ENCODE assay signal across 11 cellular contexts in the genomic region with DNA sequence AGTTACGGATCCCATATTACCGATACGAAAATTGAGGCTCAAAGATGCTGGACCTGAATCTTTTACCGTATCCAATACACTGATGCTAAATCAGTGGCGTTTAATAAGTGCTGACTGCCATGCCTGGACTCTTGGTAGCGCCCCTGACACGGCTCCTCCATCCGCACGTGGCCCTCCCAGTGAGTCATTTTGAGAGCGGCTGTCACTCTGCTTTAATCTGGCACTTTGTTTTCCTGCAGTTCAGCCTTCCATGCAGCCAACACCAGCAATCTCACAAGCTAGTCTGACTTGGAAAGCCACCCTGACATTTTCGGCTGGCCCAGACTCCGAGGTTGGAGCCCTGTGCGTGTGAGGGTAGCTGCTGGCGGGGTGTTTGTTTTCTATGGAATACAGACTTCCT.
DNase-seq lines count a peak whose midpoint lies in the region; ATAC-seq and TF ChIP-seq lines count a peak whose summit lies in the region.
"Had no signal": no experiment of that assay in that cellular context is flagged by ENCODE, and none has a peak within 500 bp of the region (broad histone marks: within the 10 kb centered on the region; RNA-seq: fewer than 3 reads in every experiment).

No MANE protein-coding gene starts in this region.

- intact Hi-C loops in sciatic nerve (cut with DNase I) = no loop called here
- intact Hi-C loops in esophagus muscularis mucosa (cut with DNase I) = no loop called here

- no peaks in the 10 kb centered on the region for H4K20me1 ChIP-seq in hepatocyte (ENCODE audit: insufficient read depth, poor library complexity, severe bottlenecking)

- H3K27me3 ChIP-seq in hepatocyte = peaks cover 11% of the 10 kb centered on the region
- no peaks in the 10 kb centered on the region for H3K27me3 ChIP-seq in esophagus muscularis mucosa

- no peak overlapping the region for H3K4me3 ChIP-seq in hepatocyte
- no peak overlapping the region for H3K4me3 ChIP-seq in esophagus muscularis mucosa

- in situ Hi-C loops in G401 (cut with HindIII; ENCODE audit: low sequenced_read_pairs) = no loop called here

- TF ChIP-seq EP300 in esophagus muscularis mucosa (IDR thresholded peaks at IDR 0.05) = no peak

- H3K4me2 ChIP-seq in hepatocyte = peak overlapping the region; percentile 4
- H3K4me2 ChIP-seq: KMS-11 had no signal

- no peaks in the 10 kb centered on the region for H3K9me2 ChIP-seq in hepatocyte (replicated peaks; ENCODE audit: insufficient read depth)

- H3K4me1 ChIP-seq in hepatocyte (ENCODE audit: insufficient read depth) = peaks cover 17% of the 10 kb centered on the region
- H3K4me1 ChIP-seq in esophagus muscularis mucosa = peaks cover 24 to 47% (median 40%) of the 10 kb centered on the region in 4 donors

- H3K27ac ChIP-seq in hepatocyte (no peak overlapping the region), esophagus muscularis mucosa (replicated peaks in 1 of 4) (no peak overlapping the region)
- H3K27ac ChIP-seq: KMS-11 had no signal

- TF ChIP-seq CTCF in hepatocyte (IDR thresholded peaks at IDR 0.05; ENCODE audit: poor library complexity) (no peak), esophagus muscularis mucosa (IDR thresholded peaks at IDR 0.05) (no peak)

- 42% methylated on average over 14 of the region's 14 CpGs for WGBS in hepatocyte (ENCODE audit: low lambda C conversion rate, missing lambda C conversion rate)
- 43% methylated on average over 14 of the region's 14 CpGs for WGBS in esophagus muscularis mucosa

- H3K36me3 ChIP-seq in hepatocyte (replicated peaks; ENCODE audit: insufficient read depth, low read depth) = no peaks in the 10 kb centered on the region
- no peaks in the 10 kb centered on the region for H3K36me3 ChIP-seq in esophagus muscularis mucosa

- no peak for TF ChIP-seq POLR2A in esophagus muscularis mucosa (IDR thresholded peaks at IDR 0.05; ENCODE audit: low read depth)

- DNase-seq in G401 (ENCODE audit: low spot score) (peak; percentile 2), astrocyte of the hippocampus (ENCODE audit: low read depth, low spot score) (peak; percentile 82), hepatocyte (ENCODE audit: low spot score) (peak; percentile 58), sciatic nerve (ENCODE audit: low spot score) (peak; percentile 73), D341Med (ENCODE audit: low spot score) (no peak), esophagus muscularis mucosa (ENCODE audit: extremely low spot score) (no peak), NCI-H2196 treated with DMSO at 0.1 percent for 48 hours (lab: John Stamatoyannopoulos, UW; ENCODE audit: unreplicated experiment) (no peak)
- DNase-seq: activated CD4-positive, alpha-beta T cell treated with anti-CD3 and anti-CD28 coated beads, Interleukin-2, amount 10 ng/mL, durations not matched to agents 24 days and 14 days; DND-41 had no signal

- ATAC-seq in sciatic nerve = peak; percentile 89
- no peak for ATAC-seq in GM21515 (IDR thresholded peaks at IDR 0.05; ENCODE audit: unreplicated experiment)

- H3K79me2 ChIP-seq in hepatocyte = no peaks in the 10 kb centered on the region

- no peak overlapping the region for H2AFZ ChIP-seq in hepatocyte

- no peaks in the 10 kb centered on the region for H3K9me3 ChIP-seq in hepatocyte (ENCODE audit: low read depth)
- no peaks in the 10 kb centered on the region for H3K9me3 ChIP-seq in esophagus muscularis mucosa

Comparison
In these comparisons a context has a peak if more than half of its experiments do, and no peak if none do; other contexts are left out.
1. DNase-seq: peak in G401 (single experiment), astrocyte of the hippocampus (single experiment), hepatocyte (single experiment) and sciatic nerve (single experiment); none in D341Med (single experiment), esophagus muscularis mucosa (single experiment) and NCI-H2196 treated with DMSO at 0.1 percent for 48 hours (single experiment).